11 cellular contexts compared by ENCODE assay signal in the genomic region with DNA sequence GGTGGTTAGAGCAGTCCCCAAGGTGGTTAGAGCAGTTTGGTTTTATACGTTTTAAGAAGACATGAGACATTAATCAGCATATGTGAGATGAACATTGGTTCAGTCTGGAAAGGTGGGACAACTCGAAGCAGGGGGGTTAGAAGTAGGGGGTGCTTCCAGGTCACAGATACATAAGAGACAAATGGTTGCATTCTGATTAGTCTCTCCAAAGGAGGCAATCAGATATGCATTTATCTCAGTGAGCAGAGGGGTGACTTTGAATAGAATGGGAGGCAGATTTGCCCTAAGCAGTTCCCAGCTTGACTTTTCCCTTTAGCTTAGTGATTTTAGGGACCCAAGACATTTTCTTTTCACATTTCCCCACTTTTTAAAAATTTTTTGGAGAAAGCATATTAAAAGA. TPM values are rescaled to one million over a fixed set of nuclear protein-coding genes. Genes with fewer than 3 reads are reported as not detected.
"Had no signal": no experiment of that assay in that cellular context is flagged by ENCODE, and none has a peak within 500 bp of the region (broad histone marks: within the 10 kb centered on the region; RNA-seq: fewer than 3 reads in every experiment).

No MANE protein-coding gene starts in this region.

RNA-seq across cellular contexts. Expression of a gene that starts 4.8 kb away (rescaled TPM):
- total RNA-seq: PC-3, PC-9, Peyer's patch, RPMI7951, SJCRH30, SJSA1 had no signal

RNA-seq across cellular contexts. Expression of a gene that starts 39.4 kb away (rescaled TPM):
- total RNA-seq: OCI-LY7, PC-3, PC-9, Peyer's patch, Right ventricle myocardium inferior, Right ventricle myocardium superior, RPMI7951, SJCRH30, SJSA1, SK-MEL-5 had no signal
- polyA plus RNA-seq: SK-N-SH had no signal
